In the genomic region with DNA sequence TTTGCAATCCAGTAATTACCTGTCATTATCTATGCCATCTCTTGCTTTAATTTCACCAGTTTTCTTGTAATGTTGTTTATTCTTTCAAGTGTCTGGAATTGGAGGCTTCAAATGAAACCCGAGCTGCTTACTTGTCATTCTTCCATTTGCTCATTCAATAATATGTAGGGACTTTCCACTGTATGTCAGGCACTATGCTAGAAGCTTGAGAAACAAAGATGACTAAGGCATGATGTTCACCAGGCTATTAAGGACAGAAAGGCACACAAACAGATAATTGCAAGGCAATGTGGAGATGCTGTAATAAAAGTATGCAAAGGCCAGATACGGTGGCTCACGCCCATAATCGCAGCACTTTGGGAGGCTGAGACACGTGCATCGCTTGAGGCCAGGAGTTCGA, we compare ENCODE assay signal across 21 cellular contexts.
DNase-seq lines count a peak whose midpoint lies in the region; ATAC-seq and TF ChIP-seq lines count a peak whose summit lies in the region.
"Had no signal": no experiment of that assay in that cellular context is flagged by ENCODE, and none has a peak within 500 bp of the region (broad histone marks: within the 10 kb centered on the region; RNA-seq: fewer than 3 reads in every experiment).

No MANE protein-coding gene starts in this region.

- no peak for TF ChIP-seq CTCF in CD4-positive, alpha-beta T cell (IDR thresholded peaks at IDR 0.05)

- H3K4me1 Mint-ChIP-seq in activated CD4-positive, alpha-beta memory T cell treated with anti-CD3 and anti-CD28 coated beads for 36 hours (ENCODE audit: low read depth), result peaks cover 5% of the 10 kb centered on the region
- H3K4me1 Mint-ChIP-seq in activated CD4-positive, alpha-beta memory T cell treated with anti-CD3 and anti-CD28 coated beads, Interleukin-2, amount 10 ng/mL, durations not matched to agents 7 days and 5 days, result no peaks in the 10 kb centered on the region
- H3K4me1 Mint-ChIP-seq in CD4-positive, alpha-beta T cell (ENCODE audit: low read depth), result no peaks in the 10 kb centered on the region
- H3K4me1 Mint-ChIP-seq: activated T-helper 17 cell treated with anti-CD3 and anti-CD28 coated beads, Interleukin-2, amount 50 U/mL, for 72 hours; CD4-positive, CD25-positive, alpha-beta regulatory T cell; naive B cell; stimulated activated memory B cell treated with anti-CD40 and anti-IgM and Interleukin-4, amounts not matched to agents 10 μg/mL and 1 μg/mL and 100 μg/mL, for 72 hours had no signal

- no peaks in the 10 kb centered on the region for H3K36me3 Mint-ChIP-seq in activated CD4-positive, alpha-beta memory T cell treated with anti-CD3 and anti-CD28 coated beads for 36 hours
- no peaks in the 10 kb centered on the region for H3K36me3 Mint-ChIP-seq in activated CD4-positive, alpha-beta memory T cell treated with anti-CD3 and anti-CD28 coated beads, Interleukin-2, amount 10 ng/mL, durations not matched to agents 7 days and 5 days (ENCODE audit: low read depth)
- H3K36me3 Mint-ChIP-seq in CD4-positive, alpha-beta T cell (ENCODE audit: low read depth), result no peaks in the 10 kb centered on the region
- H3K36me3 Mint-ChIP-seq: CD4-positive, CD25-positive, alpha-beta regulatory T cell; naive B cell; stimulated activated memory B cell treated with anti-CD40 and anti-IgM and Interleukin-4, amounts not matched to agents 10 μg/mL and 1 μg/mL and 100 μg/mL, for 72 hours had no signal

- no peak for ATAC-seq in HG02885 (IDR thresholded peaks at IDR 0.05; ENCODE audit: poor library complexity, unreplicated experiment)
- ATAC-seq in CD4-positive, alpha-beta T cell (ENCODE audit: poor library complexity), result no peak
- ATAC-seq: activated CD4-positive, CD25-positive, alpha-beta regulatory T cell treated with anti-CD3 and anti-CD28 coated beads, Interleukin-2, amount 50 U/mL, for 24 hours; activated T-helper 17 cell treated with anti-CD3 and anti-CD28 coated beads, Interleukin-2, amount 50 U/mL, for 72 hours; right cardiac atrium; SK-N-SH treated with all-trans-retinoic acid at 6 μM for 48 hours; stimulated activated memory B cell treated with anti-CD40 and anti-IgM and Interleukin-4, amounts not matched to agents 10 μg/mL and 1 μg/mL and 100 μg/mL, for 72 hours had no signal

- CTCF ChIA-PET in activated CD4-positive, alpha-beta memory T cell treated with anti-CD3 and anti-CD28 coated beads for 36 hours (lab: Charles Lee), result no interaction called here
- CTCF ChIA-PET in activated CD4-positive, alpha-beta memory T cell treated with anti-CD3 and anti-CD28 coated beads, Interleukin-2, amount 10 ng/mL, durations not matched to agents 7 days and 5 days (lab: Charles Lee), result no interaction called here
- CTCF ChIA-PET in CD4-positive, alpha-beta T cell (lab: Charles Lee), result no interaction called here

- no peaks in the 10 kb centered on the region for H3K9me3 Mint-ChIP-seq in activated CD4-positive, alpha-beta memory T cell treated with anti-CD3 and anti-CD28 coated beads for 36 hours
- H3K9me3 Mint-ChIP-seq in activated CD4-positive, alpha-beta memory T cell treated with anti-CD3 and anti-CD28 coated beads, Interleukin-2, amount 10 ng/mL, durations not matched to agents 7 days and 5 days, result no peaks in the 10 kb centered on the region
- no peaks in the 10 kb centered on the region for H3K9me3 Mint-ChIP-seq in CD4-positive, alpha-beta T cell
- H3K9me3 Mint-ChIP-seq: activated T-helper 17 cell treated with anti-CD3 and anti-CD28 coated beads, Interleukin-2, amount 50 U/mL, for 72 hours; CD4-positive, CD25-positive, alpha-beta regulatory T cell; stimulated activated memory B cell treated with anti-CD40 and anti-IgM and Interleukin-4, amounts not matched to agents 10 μg/mL and 1 μg/mL and 100 μg/mL, for 72 hours had no signal

- H3K27ac ChIP-seq in CD4-positive, alpha-beta T cell (ENCODE audit: low read depth, low read length), result no peak overlapping the region
- H3K27ac ChIP-seq: testis had no signal

- no peak for DNase-seq in activated CD4-positive, alpha-beta memory T cell treated with anti-CD3 and anti-CD28 coated beads for 36 hours
- DNase-seq in activated CD4-positive, alpha-beta memory T cell treated with anti-CD3 and anti-CD28 coated beads, Interleukin-2, amount 10 ng/mL, durations not matched to agents 7 days and 5 days, result no peak
- DNase-seq in NCI-H1417 treated with DMSO at 0.1 percent for 48 hours (lab: John Stamatoyannopoulos, UW) (peak; percentile 50), NCI-H748 treated with DMSO at 0.1 percent for 48 hours (lab: John Stamatoyannopoulos, UW) (peak; percentile 93), renal cortical epithelial cell (ENCODE audit: low read depth) (peak; percentile 65), CD1c-positive myeloid dendritic cell (ENCODE audit: extremely low spot score) (no peak)
- no peak for DNase-seq in CD4-positive, alpha-beta T cell
- DNase-seq: CD4-positive, CD25-positive, alpha-beta regulatory T cell; EL; KG1; mesenchymal stem cell; naive B cell; right cardiac atrium; T-helper 9 cell; testis had no signal

- H3K4me3 Mint-ChIP-seq in activated CD4-positive, alpha-beta memory T cell treated with anti-CD3 and anti-CD28 coated beads for 36 hours, result no peak overlapping the region
- no peak overlapping the region for H3K4me3 Mint-ChIP-seq in activated CD4-positive, alpha-beta memory T cell treated with anti-CD3 and anti-CD28 coated beads, Interleukin-2, amount 10 ng/mL, durations not matched to agents 7 days and 5 days
- no peak overlapping the region for H3K4me3 Mint-ChIP-seq in CD4-positive, alpha-beta T cell
- H3K4me3 Mint-ChIP-seq: activated T-helper 17 cell treated with anti-CD3 and anti-CD28 coated beads, Interleukin-2, amount 50 U/mL, for 72 hours; CD4-positive, CD25-positive, alpha-beta regulatory T cell; dendritic cell treated with granulocyte-macrophage colony-stimulating factor and Interleukin-4, amounts not matched to agents 40 ng/mL and 50 ng/mL, for 4 days; naive B cell; stimulated activated memory B cell treated with anti-CD40 and anti-IgM and Interleukin-4, amounts not matched to agents 10 μg/mL and 1 μg/mL and 100 μg/mL, for 72 hours had no signal

- peak overlapping the region; percentile 45 for H3K27ac Mint-ChIP-seq in activated CD4-positive, alpha-beta memory T cell treated with anti-CD3 and anti-CD28 coated beads for 36 hours
- no peak overlapping the region for H3K27ac Mint-ChIP-seq in activated CD4-positive, alpha-beta memory T cell treated with anti-CD3 and anti-CD28 coated beads, Interleukin-2, amount 10 ng/mL, durations not matched to agents 7 days and 5 days
- no peak overlapping the region for H3K27ac Mint-ChIP-seq in CD4-positive, alpha-beta T cell
- H3K27ac Mint-ChIP-seq: activated T-helper 17 cell treated with anti-CD3 and anti-CD28 coated beads, Interleukin-2, amount 50 U/mL, for 72 hours; CD4-positive, CD25-positive, alpha-beta regulatory T cell; dendritic cell treated with granulocyte-macrophage colony-stimulating factor and Interleukin-4, amounts not matched to agents 40 ng/mL and 50 ng/mL, for 4 days; naive B cell; stimulated activated memory B cell treated with anti-CD40 and anti-IgM and Interleukin-4, amounts not matched to agents 10 μg/mL and 1 μg/mL and 100 μg/mL, for 72 hours had no signal

- H3K27me3 ChIP-seq in CD4-positive, alpha-beta T cell (ENCODE audit: control insufficient read depth, insufficient read depth, low read length), result no peaks in the 10 kb centered on the region
- H3K27me3 ChIP-seq: testis had no signal

- POLR2A ChIA-PET in activated CD4-positive, alpha-beta memory T cell treated with anti-CD3 and anti-CD28 coated beads for 36 hours (lab: Charles Lee), result no interaction called here
- POLR2A ChIA-PET in activated CD4-positive, alpha-beta memory T cell treated with anti-CD3 and anti-CD28 coated beads, Interleukin-2, amount 10 ng/mL, durations not matched to agents 7 days and 5 days (lab: Charles Lee), result no interaction called here
- POLR2A ChIA-PET in CD4-positive, alpha-beta T cell (lab: Charles Lee), result no interaction called here

- H3K27me3 Mint-ChIP-seq in activated CD4-positive, alpha-beta memory T cell treated with anti-CD3 and anti-CD28 coated beads for 36 hours, result no peaks in the 10 kb centered on the region
- peaks cover 1% of the 10 kb centered on the region for H3K27me3 Mint-ChIP-seq in activated CD4-positive, alpha-beta memory T cell treated with anti-CD3 and anti-CD28 coated beads, Interleukin-2, amount 10 ng/mL, durations not matched to agents 7 days and 5 days
- peaks cover 5% of the 10 kb centered on the region for H3K27me3 Mint-ChIP-seq in CD4-positive, alpha-beta T cell
- H3K27me3 Mint-ChIP-seq: CD4-positive, CD25-positive, alpha-beta regulatory T cell; dendritic cell treated with granulocyte-macrophage colony-stimulating factor and Interleukin-4, amounts not matched to agents 40 ng/mL and 50 ng/mL, for 4 days; naive B cell; stimulated activated memory B cell treated with anti-CD40 and anti-IgM and Interleukin-4, amounts not matched to agents 10 μg/mL and 1 μg/mL and 100 μg/mL, for 72 hours had no signal

- H3K9me3 ChIP-seq in CD4-positive, alpha-beta T cell (ENCODE audit: control insufficient read depth, low read length), result no peaks in the 10 kb centered on the region
- H3K9me3 ChIP-seq: testis had no signal

- intact Hi-C loops in activated CD4-positive, alpha-beta memory T cell treated with anti-CD3 and anti-CD28 coated beads for 36 hours (cut with micrococcal nuclease), result no loop called here
- intact Hi-C loops in CD4-positive, alpha-beta T cell (cut with DNase I, micrococcal nuclease), result no loop called here

Comparison
In these comparisons a context has a peak if more than half of its experiments do, and no peak if none do; other contexts are left out.
1. DNase-seq: peak in NCI-H1417 treated with DMSO at 0.1 percent for 48 hours (single experiment), NCI-H748 treated with DMSO at 0.1 percent for 48 hours (single experiment) and renal cortical epithelial cell (single experiment); none in activated CD4-positive, alpha-beta memory T cell treated with anti-CD3 and anti-CD28 coated beads for 36 hours (single experiment), activated CD4-positive, alpha-beta memory T cell treated with anti-CD3 and anti-CD28 coated beads, Interleukin-2, amount 10 ng/mL, durations not matched to agents 7 days and 5 days (single experiment), CD4-positive, alpha-beta T cell (0 of 10) and CD1c-positive myeloid dendritic cell (single experiment).